Comparison of ENCODE assay signal across 9 cellular contexts in genomic region chr7:91995391-91995790, GRCh38. TPM values are rescaled to one million over a fixed set of nuclear protein-coding genes. Genes with fewer than 3 reads are reported as not detected.
DNase-seq lines count a peak whose midpoint lies in the region; ATAC-seq and TF ChIP-seq lines count a peak whose summit lies in the region.
"Had no signal": no experiment of that assay in that cellular context is flagged by ENCODE, and none has a peak within 500 bp of the region (broad histone marks: within the 10 kb centered on the region; RNA-seq: fewer than 3 reads in every experiment).

No MANE protein-coding gene starts in this region.

- peak overlapping the region; percentile 48 for H3K27ac Mint-ChIP-seq in nephron progenitor cell
- no peak overlapping the region for H3K27ac Mint-ChIP-seq in naive thymus-derived CD4-positive, alpha-beta T cell

- DNase-seq in nephron progenitor cell (no peak), posterior cingulate gyrus (no peak), NCI-H2029 treated with DMSO at 0.1 percent for 48 hours (lab: John Stamatoyannopoulos, UW) (no peak)
- DNase-seq in naive thymus-derived CD4-positive, alpha-beta T cell: no peak

- H3K9me3 Mint-ChIP-seq in nephron progenitor cell: no peaks in the 10 kb centered on the region
- no peaks in the 10 kb centered on the region for H3K9me3 Mint-ChIP-seq in naive thymus-derived CD4-positive, alpha-beta T cell

- H3K4me3 ChIP-seq in naive thymus-derived CD4-positive, alpha-beta T cell (ENCODE audit: low read length): no peak overlapping the region
- H3K4me3 ChIP-seq: ascending aorta, HAP-1 had no signal

- H3K36me3 Mint-ChIP-seq in nephron progenitor cell (ENCODE audit: low read depth): peaks cover 60% of the 10 kb centered on the region
- H3K36me3 Mint-ChIP-seq in naive thymus-derived CD4-positive, alpha-beta T cell: peaks cover 12 to 64% (median 40%) of the 10 kb centered on the region in 5 donors

- CTCF ChIA-PET in naive thymus-derived CD4-positive, alpha-beta T cell (lab: Charles Lee): no interaction called here

- ATAC-seq in GM18909 (IDR thresholded peaks at IDR 0.05; ENCODE audit: poor library complexity, unreplicated experiment): peak; percentile 94
- peak; percentile 91 for ATAC-seq in GM21619 (IDR thresholded peaks at IDR 0.05; ENCODE audit: unreplicated experiment)
- ATAC-seq in HG03135 (IDR thresholded peaks at IDR 0.05; ENCODE audit: unreplicated experiment): peak; percentile 87
- no peak for ATAC-seq in naive thymus-derived CD4-positive, alpha-beta T cell

- no peaks in the 10 kb centered on the region for H3K9me3 ChIP-seq in naive thymus-derived CD4-positive, alpha-beta T cell (ENCODE audit: control insufficient read depth in 2 of 3, low read length in 3 of 3)
- H3K9me3 ChIP-seq: ascending aorta, HAP-1 had no signal

- no peak overlapping the region for H3K4me3 Mint-ChIP-seq in nephron progenitor cell
- no peak overlapping the region for H3K4me3 Mint-ChIP-seq in naive thymus-derived CD4-positive, alpha-beta T cell

- no peaks in the 10 kb centered on the region for H3K27me3 ChIP-seq in naive thymus-derived CD4-positive, alpha-beta T cell (ENCODE audit: control insufficient read depth in 2 of 2, insufficient read depth in 2 of 2, low read length in 2 of 2)
- H3K27me3 ChIP-seq: ascending aorta had no signal

- H3K27me3 Mint-ChIP-seq in nephron progenitor cell (ENCODE audit: low read depth, poor library complexity): no peaks in the 10 kb centered on the region
- H3K27me3 Mint-ChIP-seq in naive thymus-derived CD4-positive, alpha-beta T cell: no peaks in the 10 kb centered on the region

- POLR2A ChIA-PET in naive thymus-derived CD4-positive, alpha-beta T cell (lab: Charles Lee): no interaction called here

- intact Hi-C loops in posterior cingulate gyrus (cut with DNase I): no loop called here
- intact Hi-C loops in naive thymus-derived CD4-positive, alpha-beta T cell (cut with micrococcal nuclease): loop anchor here in 1 of 2 donors (5.0 kb wide), 1 partner anchor 37 kb away; no protein-coding TSS in a partner anchor

- H3K27ac ChIP-seq in naive thymus-derived CD4-positive, alpha-beta T cell (ENCODE audit: low read depth, low read length): no peak overlapping the region
- H3K27ac ChIP-seq: ascending aorta had no signal

- no peaks in the 10 kb centered on the region for H3K4me1 ChIP-seq in naive thymus-derived CD4-positive, alpha-beta T cell (ENCODE audit: control insufficient read depth in 2 of 2, insufficient read depth in 2 of 2, low read length in 2 of 2)
- H3K4me1 ChIP-seq: ascending aorta, HAP-1 had no signal

- peaks cover 12 to 47% (median 14%) of the 10 kb centered on the region in 3 experiments for H3K36me3 ChIP-seq in naive thymus-derived CD4-positive, alpha-beta T cell (ENCODE audit: control insufficient read depth in 2 of 3, insufficient read depth in 3 of 3, low read length in 3 of 3)

- H3K4me1 Mint-ChIP-seq in nephron progenitor cell: no peaks in the 10 kb centered on the region
- peaks cover 0 to 13% (median 0%) of the 10 kb centered on the region in 7 donors for H3K4me1 Mint-ChIP-seq in naive thymus-derived CD4-positive, alpha-beta T cell

- no peak for TF ChIP-seq CTCF in nephron progenitor cell (IDR thresholded peaks at IDR 0.05)

RNA-seq across cellular contexts. Expression of gene AKAP9, which starts 54.7 kb away (rescaled TPM):
- total RNA-seq in naive thymus-derived CD4-positive, alpha-beta T cell: 10 to 100 TPM; 50.0 to 93.5 (median 66.1) TPM
- polyA plus RNA-seq in naive thymus-derived CD4-positive, alpha-beta T cell: 10 to 100 TPM; 26.0 to 45.0 TPM
